In genomic region chr20:372543-373082, GRCh38 we compare ENCODE assay signal across 1 cellular context.
TF ChIP-seq lines count a peak whose summit lies in the region.
"Not testable (repeated sequence)": the region's sequence is repeated elsewhere in the genome, so short reads cannot be mapped to it uniquely, and the experiment has no call there.

No MANE protein-coding gene starts in this region.

TF ChIP-seq in K562, 482 proteins besides CTCF, POLR2A, EP300 and RAD21:
- TF ChIP-seq KAT7 (CRISPR knock-in tag; IDR thresholded peaks at IDR 0.05; ENCODE audit: borderline replicate concordance) (0 out of 2 replicates have a peak, but pooled peaks have one; percentile 39), MAZ (CRISPR knock-in tag; conservative IDR thresholded peaks at IDR 0.05 in 1 of 2, IDR thresholded peaks at IDR 0.05 in 1 of 2) (peak in 1 of 2 experiments; percentile 27; a peak in 1 of 4 replicates), MYC (IDR thresholded peaks at IDR 0.05; ENCODE audit: low read depth, low read length) (0 out of 2 replicates have a peak, but pooled peaks have one; percentile 29), MYC (CRISPR knock-in tag; IDR thresholded peaks at IDR 0.05; ENCODE audit: borderline replicate concordance, low read depth) (peak; percentile 59; the same call in 1 of the 2 replicates), ZBTB9 (CRISPR knock-in tag; IDR thresholded peaks at IDR 0.05) (peak; percentile 10; the same call in 1 of the 2 replicates), ZSCAN29 (IDR thresholded peaks at IDR 0.05) (peak; percentile 28; the same call in 1 of the 2 replicates), IFI16 (CRISPR knock-in tag; IDR thresholded peaks at IDR 0.05) (0 out of 2 replicates have a peak, but pooled peaks have one; percentile 3), ZNF395 (CRISPR knock-in tag; IDR thresholded peaks at IDR 0.05) (peak; percentile 54; the same call in 1 of the 2 replicates), ELF1 (tag; IDR thresholded peaks at IDR 0.05) (0 out of 2 replicates have a peak, but pooled peaks have one; percentile 12), CREB1 (CRISPR knock-in tag; IDR thresholded peaks at IDR 0.05) (0 out of 2 replicates have a peak, but pooled peaks have one; percentile 15), EGR1 (conservative IDR thresholded peaks at IDR 0.05) (0 out of 2 replicates have a peak, but pooled peaks have one; percentile 13), ZBTB17 (CRISPR knock-in tag; IDR thresholded peaks at IDR 0.05) (0 out of 2 replicates have a peak, but pooled peaks have one; percentile 44), NFRKB (IDR thresholded peaks at IDR 0.05; ENCODE audit: low read depth) (peak; percentile 94; the same call in 1 of the 2 replicates), ZNF584 (CRISPR knock-in tag; IDR thresholded peaks at IDR 0.05; ENCODE audit: low read depth) (0 out of 2 replicates have a peak, but pooled peaks have one; percentile 4), ETS2 (tag; IDR thresholded peaks at IDR 0.05; ENCODE audit: borderline replicate concordance, poor library complexity, severe bottlenecking) (peak; percentile 60), ZBTB12 (CRISPR knock-in tag; IDR thresholded peaks at IDR 0.05) (0 out of 2 replicates have a peak, but pooled peaks have one; percentile 9), DIDO1 (tag; IDR thresholded peaks at IDR 0.05; ENCODE audit: low read depth) (0 out of 2 replicates have a peak, but pooled peaks have one; percentile 1), SMAD4 (CRISPR knock-in tag; conservative IDR thresholded peaks at IDR 0.05) (peak; percentile 34; the same call in 1 of the 2 replicates), DMBX1 (CRISPR knock-in tag; IDR thresholded peaks at IDR 0.05; ENCODE audit: borderline replicate concordance) (peak; percentile 87), GTF2A2 (tag; IDR thresholded peaks at IDR 0.05) (0 out of 2 replicates have a peak, but pooled peaks have one; percentile 57), NR4A1 (CRISPR knock-in tag; IDR thresholded peaks at IDR 0.05) (0 out of 2 replicates have a peak, but pooled peaks have one; percentile 33), NR4A1 (tag; IDR thresholded peaks at IDR 0.05) (peak; percentile 84), ID3 (tag; IDR thresholded peaks at IDR 0.05) (peak; percentile 28), KLF13 (tag; IDR thresholded peaks at IDR 0.05; ENCODE audit: borderline replicate concordance, low read depth) (peak; percentile 33; the same call in 1 of the 2 replicates), ZNF740 (tag; IDR thresholded peaks at IDR 0.05) (peak in 1 of 2 experiments; percentile 81; a peak in 2 of 4 replicates), ZNF507 (tag; conservative IDR thresholded peaks at IDR 0.05) (0 out of 2 replicates have a peak, but pooled peaks have one; percentile 21), SMAD3 (CRISPR knock-in tag; conservative IDR thresholded peaks at IDR 0.05) (peak; percentile 26; the same call in 1 of the 2 replicates), KDM1A (IDR thresholded peaks at IDR 0.05) (peak in 1 of 2 experiments; percentile 29; a peak in 1 of 4 replicates), ZNF764 (CRISPR knock-in tag; IDR thresholded peaks at IDR 0.05; ENCODE audit: low read depth) (0 out of 2 replicates have a peak, but pooled peaks have one; percentile 11), FOXJ2 (tag; IDR thresholded peaks at IDR 0.05) (0 out of 2 replicates have a peak, but pooled peaks have one; percentile 12)
- TF ChIP-seq CREB1 (IDR thresholded peaks at IDR 0.05); ID3 (CRISPR knock-in tag; IDR thresholded peaks at IDR 0.05); ZNF740 (CRISPR knock-in tag; IDR thresholded peaks at IDR 0.05): not testable (repeated sequence)
